Comparison of ENCODE assay signal across 8 cellular contexts in genomic region chr14:77025744-77026165, GRCh38. TPM values are rescaled to one million over a fixed set of nuclear protein-coding genes. Genes with fewer than 3 reads are reported as not detected.
A peak's percentile ranks its signal among the peaks of the same experiment; 100 is the strongest.
DNase-seq lines count a peak whose midpoint lies in the region; ATAC-seq and TF ChIP-seq lines count a peak whose summit lies in the region.

No MANE protein-coding gene starts in this region.

- H3K4me3 ChIP-seq in iPS-11a (ENCODE audit: low read depth, low read length) (peak overlapping the region; percentile 94), WERI-Rb-1 (ENCODE audit: low read depth, low read length) (no peak overlapping the region)

- peak overlapping the region; percentile 85 for H3K4me3 Mint-ChIP-seq in activated T-helper 17 cell treated with anti-CD3 and anti-CD28 coated beads, Interleukin-2, amount 50 U/mL, for 72 hours
- H3K4me3 Mint-ChIP-seq in stimulated activated memory B cell treated with anti-CD40 and anti-IgM and Interleukin-4, amounts not matched to agents 10 μg/mL and 1 μg/mL and 100 μg/mL, for 72 hours, result peak overlapping the region; percentile 34

- H3K36me3 ChIP-seq in WERI-Rb-1, result peaks cover 10% of the 10 kb centered on the region

- H3K27me3 Mint-ChIP-seq in activated T-helper 17 cell treated with anti-CD3 and anti-CD28 coated beads, Interleukin-2, amount 50 U/mL, for 72 hours, result no peaks in the 10 kb centered on the region
- no peaks in the 10 kb centered on the region for H3K27me3 Mint-ChIP-seq in stimulated activated memory B cell treated with anti-CD40 and anti-IgM and Interleukin-4, amounts not matched to agents 10 μg/mL and 1 μg/mL and 100 μg/mL, for 72 hours

- peaks cover 36% of the 10 kb centered on the region for H3K36me3 Mint-ChIP-seq in activated T-helper 17 cell treated with anti-CD3 and anti-CD28 coated beads, Interleukin-2, amount 50 U/mL, for 72 hours (ENCODE audit: low read depth)
- H3K36me3 Mint-ChIP-seq in stimulated activated memory B cell treated with anti-CD40 and anti-IgM and Interleukin-4, amounts not matched to agents 10 μg/mL and 1 μg/mL and 100 μg/mL, for 72 hours, result peaks cover 20% of the 10 kb centered on the region

- no peaks in the 10 kb centered on the region for H3K9me3 Mint-ChIP-seq in activated T-helper 17 cell treated with anti-CD3 and anti-CD28 coated beads, Interleukin-2, amount 50 U/mL, for 72 hours
- no peaks in the 10 kb centered on the region for H3K9me3 Mint-ChIP-seq in stimulated activated memory B cell treated with anti-CD40 and anti-IgM and Interleukin-4, amounts not matched to agents 10 μg/mL and 1 μg/mL and 100 μg/mL, for 72 hours

- H3K27me3 ChIP-seq in WERI-Rb-1 (ENCODE audit: insufficient read depth, low read depth, severe bottlenecking), result no peaks in the 10 kb centered on the region

- no peaks in the 10 kb centered on the region for H3K9me3 ChIP-seq in WERI-Rb-1 (ENCODE audit: severe bottlenecking)

- DNase-seq in NCI-H1092 treated with DMSO at 0.1 percent for 48 hours (lab: John Stamatoyannopoulos, UW) (peak; percentile 31), NCI-H1092 (lab: John Stamatoyannopoulos, UW) (no peak), WERI-Rb-1 (no peak)

- H3K27ac ChIP-seq in WERI-Rb-1, result no peak overlapping the region

- H3K4me1 Mint-ChIP-seq in activated T-helper 17 cell treated with anti-CD3 and anti-CD28 coated beads, Interleukin-2, amount 50 U/mL, for 72 hours, result peaks cover 31% of the 10 kb centered on the region
- H3K4me1 Mint-ChIP-seq in stimulated activated memory B cell treated with anti-CD40 and anti-IgM and Interleukin-4, amounts not matched to agents 10 μg/mL and 1 μg/mL and 100 μg/mL, for 72 hours, result peaks cover 39% of the 10 kb centered on the region

- no peak for ATAC-seq in activated T-helper 17 cell treated with anti-CD3 and anti-CD28 coated beads, Interleukin-2, amount 50 U/mL, for 72 hours (replicated peaks)
- no peak for ATAC-seq in stimulated activated memory B cell treated with anti-CD40 and anti-IgM and Interleukin-4, amounts not matched to agents 10 μg/mL and 1 μg/mL and 100 μg/mL, for 72 hours
- ATAC-seq in GM21390 (IDR thresholded peaks at IDR 0.05; ENCODE audit: unreplicated experiment) (no peak), GM18858 (IDR thresholded peaks at IDR 0.05; ENCODE audit: unreplicated experiment) (no peak)

- H3K27ac Mint-ChIP-seq in activated T-helper 17 cell treated with anti-CD3 and anti-CD28 coated beads, Interleukin-2, amount 50 U/mL, for 72 hours, result no peak overlapping the region
- H3K27ac Mint-ChIP-seq in stimulated activated memory B cell treated with anti-CD40 and anti-IgM and Interleukin-4, amounts not matched to agents 10 μg/mL and 1 μg/mL and 100 μg/mL, for 72 hours, result no peak overlapping the region

- no peak for TF ChIP-seq CTCF in WERI-Rb-1 (IDR thresholded peaks at IDR 0.05; ENCODE audit: low read depth, low read length)

RNA-seq across cellular contexts. Expression of gene IRF2BPL, which starts 2.8 kb away (rescaled TPM):
- total RNA-seq in activated T-helper 17 cell treated with anti-CD3 and anti-CD28 coated beads, Interleukin-2, amount 50 U/mL, for 72 hours, result 10 to 100 TPM; 14.2 to 25.5 TPM
